In genomic region chr2:224982910-224983688, GRCh38 we compare ENCODE assay signal across 8 cellular contexts. TPM values are rescaled to one million over a fixed set of nuclear protein-coding genes. Genes with fewer than 3 reads are reported as not detected.
DNase-seq lines count a peak whose midpoint lies in the region; ATAC-seq, FAIRE-seq and TF ChIP-seq lines count a peak whose summit lies in the region.

No MANE protein-coding gene starts in this region.

- no peaks in the 10 kb centered on the region for H4K20me1 ChIP-seq in fibroblast of lung (ENCODE audit: control insufficient read depth, extremely low read depth, insufficient read depth, low read length)
- no peaks in the 10 kb centered on the region for H4K20me1 ChIP-seq in Karpas-422 (ENCODE audit: insufficient read depth, low read depth, low read length)

- H3K9ac ChIP-seq in fibroblast of lung (ENCODE audit: insufficient read depth, low read length) (peak overlapping the region; percentile 39), Karpas-422 (ENCODE audit: low read length) (no peak overlapping the region)

- peaks cover 70% of the 10 kb centered on the region for H3K4me1 Mint-ChIP-seq in T-helper 2 cell treated with Interferon-gamma antibody and Interleukin-4, amounts not matched to agents 5 μg/mL and 100 μg/mL, for 36 hours (ENCODE audit: low read depth)

- no peaks in the 10 kb centered on the region for H3K27me3 Mint-ChIP-seq in T-helper 2 cell treated with Interferon-gamma antibody and Interleukin-4, amounts not matched to agents 5 μg/mL and 100 μg/mL, for 36 hours (ENCODE audit: low read depth)

- H3K4me3 ChIP-seq in fibroblast of lung (replicated peaks in 1 of 4; ENCODE audit: control extremely low read depth in 1 of 4, insufficient read depth in 1 of 4, low read depth in 3 of 4, low read length in 4 of 4), result peak overlapping the region; percentile 16 to 66 (median 48)
- H3K4me3 ChIP-seq in gastrocnemius medialis, result peak overlapping the region; percentile 20 to 51 (median 33)
- no peak overlapping the region for H3K4me3 ChIP-seq in Karpas-422 (ENCODE audit: low read length)

- H3K4me2 ChIP-seq in fibroblast of lung (ENCODE audit: extremely low read depth, insufficient read depth, low read length) (peak overlapping the region; percentile 74), Karpas-422 (ENCODE audit: low read depth, low read length, poor library complexity, severe bottlenecking) (no peak overlapping the region)

- H3K27ac ChIP-seq in fibroblast of lung (ENCODE audit: insufficient read depth, low read length), result peak overlapping the region; percentile 77
- peak overlapping the region; percentile 16 to 55 (median 41) for H3K27ac ChIP-seq in gastrocnemius medialis
- H3K27ac ChIP-seq in Karpas-422 (ENCODE audit: low read length), result no peak overlapping the region

- H3K36me3 ChIP-seq in fibroblast of lung (ENCODE audit: control insufficient read depth, insufficient read depth, low read length), result no peaks in the 10 kb centered on the region
- no peaks in the 10 kb centered on the region for H3K36me3 ChIP-seq in gastrocnemius medialis
- H3K36me3 ChIP-seq in Karpas-422 (ENCODE audit: insufficient read depth, low read length), result no peaks in the 10 kb centered on the region

- peaks cover 18% of the 10 kb centered on the region for H3K79me2 ChIP-seq in fibroblast of lung (ENCODE audit: control insufficient read depth, insufficient read depth, low read length)
- no peaks in the 10 kb centered on the region for H3K79me2 ChIP-seq in Karpas-422 (ENCODE audit: low read length)

- ATAC-seq in HG02885 (IDR thresholded peaks at IDR 0.05; ENCODE audit: poor library complexity, unreplicated experiment) (peak; percentile 68), gastrocnemius medialis (peak; percentile 16 to 46), GM19463 (IDR thresholded peaks at IDR 0.05; ENCODE audit: unreplicated experiment) (no peak)

- peak overlapping the region; percentile 83 for H3K27ac Mint-ChIP-seq in T-helper 2 cell treated with Interferon-gamma antibody and Interleukin-4, amounts not matched to agents 5 μg/mL and 100 μg/mL, for 36 hours

- H3K9me3 Mint-ChIP-seq in T-helper 2 cell treated with Interferon-gamma antibody and Interleukin-4, amounts not matched to agents 5 μg/mL and 100 μg/mL, for 36 hours, result no peaks in the 10 kb centered on the region

- H3K27me3 ChIP-seq in fibroblast of lung (ENCODE audit: control insufficient read depth, insufficient read depth, low read length), result no peaks in the 10 kb centered on the region
- no peaks in the 10 kb centered on the region for H3K27me3 ChIP-seq in gastrocnemius medialis
- no peaks in the 10 kb centered on the region for H3K27me3 ChIP-seq in Karpas-422 (ENCODE audit: low read length)

- FAIRE-seq in GM12892 (lab: Jason Lieb, UNC), result peak; percentile 44

- H3K9me3 ChIP-seq in fibroblast of lung (ENCODE audit: control insufficient read depth, insufficient read depth, low read depth, low read length) (no peaks in the 10 kb centered on the region), gastrocnemius medialis (no peaks in the 10 kb centered on the region), Karpas-422 (ENCODE audit: low read length) (no peaks in the 10 kb centered on the region)

- DNase-seq in GM12892 (ENCODE audit: insufficient read length) (no peak), fibroblast of lung (ENCODE audit: low read depth in 2 of 2) (peak; percentile 80 to 89), gastrocnemius medialis (no peak), NOMO-1 (lab: John Stamatoyannopoulos, UW; ENCODE audit: unreplicated experiment in 2 of 2) (no peak), Karpas-422 (no peak)
- no peak for DNase-seq in T-helper 2 cell treated with Interferon-gamma antibody and Interleukin-4, amounts not matched to agents 5 μg/mL and 100 μg/mL, for 36 hours (ENCODE audit: low spot score)

- H3K4me1 ChIP-seq in fibroblast of lung (ENCODE audit: control insufficient read depth, extremely low read depth, insufficient read depth, low read length) (peaks cover 3% of the 10 kb centered on the region), gastrocnemius medialis (peaks cover 9 to 22% of the 10 kb centered on the region in 2 donors), Karpas-422 (ENCODE audit: low read length) (no peaks in the 10 kb centered on the region)

- H3K4me3 Mint-ChIP-seq in T-helper 2 cell treated with Interferon-gamma antibody and Interleukin-4, amounts not matched to agents 5 μg/mL and 100 μg/mL, for 36 hours, result peak overlapping the region; percentile 75

- H2AFZ ChIP-seq in fibroblast of lung (ENCODE audit: low read length) (peak overlapping the region; percentile 14), Karpas-422 (ENCODE audit: low read length) (no peak overlapping the region)

- in situ Hi-C loops in gastrocnemius medialis (cut with MboI; ENCODE audit: low sequenced_read_pairs in 4 of 4), result no loop called here

- no peak for TF ChIP-seq CTCF in fibroblast of lung (conservative IDR thresholded peaks at IDR 0.05 in 1 of 2, IDR thresholded peaks at IDR 0.05 in 1 of 2; ENCODE audit: low read depth in 1 of 2, low read length in 2 of 2)
- TF ChIP-seq CTCF in gastrocnemius medialis (IDR thresholded peaks at IDR 0.05 in 4 of 5, conservative IDR thresholded peaks at IDR 0.05 in 1 of 5), result no peak

- peaks cover 64% of the 10 kb centered on the region for H3K36me3 Mint-ChIP-seq in T-helper 2 cell treated with Interferon-gamma antibody and Interleukin-4, amounts not matched to agents 5 μg/mL and 100 μg/mL, for 36 hours (ENCODE audit: low read depth)

- TF ChIP-seq POLR2A in GM12892 (IDR thresholded peaks at IDR 0.05; ENCODE audit: low read depth, low read length) (no peak), gastrocnemius medialis (IDR thresholded peaks at IDR 0.05) (no peak)

- intact Hi-C loops in gastrocnemius medialis (cut with DNase I; ENCODE audit: low total_unique reads), result no loop called here

- no peaks in the 10 kb centered on the region for H3K9me2 ChIP-seq in Karpas-422 (replicated peaks; ENCODE audit: insufficient read depth, low read length)

RNA-seq across cellular contexts. Expression of gene DOCK10, which starts 59.2 kb away (rescaled TPM):
- polyA plus RNA-seq in GM12892 (2012; ENCODE audit: missing spikeins), result 36.6 TPM
- total RNA-seq in fibroblast of lung (11.8 and 26.3 TPM in 2 replicates), gastrocnemius medialis (1 to 10 TPM in 3 of 4 donors, under 1 TPM in 1; 0.97 to 1.9 (median 1.4) TPM)
- 20.8 and 36.3 TPM in 2 replicates for polyA plus RNA-seq in fibroblast of lung
- 14.1 and 19.7 TPM in 2 replicates for polyA plus RNA-seq in fibroblast of lung (2012)
- polyA minus RNA-seq in fibroblast of lung (ENCODE audit: low replicate concordance), result 28.5 and 30.9 TPM in 2 replicates
- 0.15 and 0.76 TPM in 2 replicates for total RNA-seq in Karpas-422 (2014; rRNA removed; shearing (Covaris generic); ENCODE audit: low replicate concordance)

Comparison
In these comparisons a context has a peak if more than half of its experiments do, and no peak if none do; other contexts are left out.
1. DNase-seq: peak in fibroblast of lung (2 of 2); none in GM12892 (single experiment), T-helper 2 cell treated with Interferon-gamma antibody and Interleukin-4, amounts not matched to agents 5 μg/mL and 100 μg/mL, for 36 hours (single experiment), gastrocnemius medialis (0 of 2), NOMO-1 (0 of 2) and Karpas-422 (single experiment).